In genomic region chr16:67483150-67483549, GRCh38 we compare ENCODE assay signal across 12 cellular contexts. TPM values are rescaled to one million over a fixed set of nuclear protein-coding genes. Genes with fewer than 3 reads are reported as not detected.
DNase-seq lines count a peak whose midpoint lies in the region; ATAC-seq, FAIRE-seq and TF ChIP-seq lines count a peak whose summit lies in the region.
"Had no signal": no experiment of that assay in that cellular context is flagged by ENCODE, and none has a peak within 500 bp of the region (broad histone marks: within the 10 kb centered on the region; RNA-seq: fewer than 3 reads in every experiment).

Gene AGRP (minus strand): TSS chr16:67483547. CDS start chr16:67483398, 149 bp downstream.

- peaks cover 3% of the 10 kb centered on the region for H3K27me3 Mint-ChIP-seq in nephron (ENCODE audit: low read depth)

- H3K27me3 ChIP-seq in A673 (replicated peaks; ENCODE audit: insufficient read depth, low read depth, low read length, poor library complexity) (no peaks in the 10 kb centered on the region), IMR-90 (ENCODE audit: control insufficient read depth, insufficient read depth, low read length) (no peaks in the 10 kb centered on the region), mammary epithelial cell (ENCODE audit: insufficient read depth, low read length) (no peaks in the 10 kb centered on the region), tibial nerve (no peaks in the 10 kb centered on the region)

- H3K14ac ChIP-seq in IMR-90 (replicated peaks; ENCODE audit: low read depth, low read length), result no peak within 1 kb of the TSS; the same call in 1 of the 2 replicates

- no peak within 1 kb of the TSS for H2BK5ac ChIP-seq in IMR-90 (ENCODE audit: low read depth, low read length, poor library complexity, severe bottlenecking)

- H2BK120ac ChIP-seq in IMR-90 (ENCODE audit: low read depth, low read length), result no peak within 1 kb of the TSS

- peak within 1 kb of the TSS; percentile 97 to 99 (median 99) for H3K27ac Mint-ChIP-seq in nephron

- H2BK15ac ChIP-seq in IMR-90 (ENCODE audit: low read depth, low read length), result no peak within 1 kb of the TSS

- H3K18ac ChIP-seq in IMR-90 (ENCODE audit: low read depth, low read length), result no peak within 1 kb of the TSS

- FAIRE-seq in D721Med (lab: Jason Lieb, UNC), result no peak
- FAIRE-seq: endometrium had no signal

- TF ChIP-seq POLR2A in IMR-90 (IDR thresholded peaks at IDR 0.05; ENCODE audit: low read depth, low read length), result no peak
- TF ChIP-seq POLR2A in tibial nerve (IDR thresholded peaks at IDR 0.05), result no peak

- peak within 1 kb of the TSS; percentile 43; the same call in 1 of the 2 replicates for H2AK5ac ChIP-seq in IMR-90 (ENCODE audit: low read depth, low read length)

- intact Hi-C loops in A673 (cut with micrococcal nuclease; ENCODE audit: unreplicated experiment), result no loop called here
- intact Hi-C loops in IMR-90 (cut with micrococcal nuclease), result no loop called here
- intact Hi-C loops in mammary epithelial cell (cut with micrococcal nuclease), result loop anchor here (5.0 kb wide), 1 partner anchor 179 kb away; the partner anchor contains the start of genes ACD and PARD6A

- no peak within 1 kb of the TSS for H4K91ac ChIP-seq in IMR-90 (ENCODE audit: insufficient read depth, low read depth, low read length)

- BruUV-seq in A673 (replicated peaks; lab: Mats Ljungman, UMichigan), result no TSS peak
- no TSS peak for BruUV-seq in IMR-90 (replicated peaks; lab: Mats Ljungman, UMichigan)
- BruUV-seq in mammary epithelial cell (replicated peaks; lab: Mats Ljungman, UMichigan), result no TSS peak

- no peaks in the 10 kb centered on the region for H3K4me1 ChIP-seq in A673 (ENCODE audit: insufficient read depth, low read length, poor library complexity, severe bottlenecking)
- peaks cover 14% of the 10 kb centered on the region for H3K4me1 ChIP-seq in IMR-90 (ENCODE audit: control insufficient read depth, insufficient read depth, low read length)
- H3K4me1 ChIP-seq in mammary epithelial cell (ENCODE audit: insufficient read depth, low read length), result peaks cover 18% of the 10 kb centered on the region
- peaks cover 0 to 48% (median 23%) of the 10 kb centered on the region in 4 donors for H3K4me1 ChIP-seq in tibial nerve

- H3K79me2 ChIP-seq in mammary epithelial cell (ENCODE audit: insufficient read depth, low read length), result peaks cover 36% of the 10 kb centered on the region

- no peak for DNase-seq in A673 (ENCODE audit: low spot score)
- no peak for DNase-seq in IMR-90
- DNase-seq in mammary epithelial cell, result no peak
- DNase-seq in NCI-H748 treated with DMSO at 0.1 percent for 48 hours (lab: John Stamatoyannopoulos, UW), result no peak
- no peak for DNase-seq in tibial nerve (ENCODE audit: low spot score in 2 of 2)
- DNase-seq in D721Med (ENCODE audit: insufficient read length, low spot score), result no peak
- DNase-seq: PC-3; stimulated activated CD4-positive, alpha-beta T cell treated with anti-CD3 and anti-CD28 coated beads, Interleukin-4, amount 100 ng/mL, for 1 hour had no signal

- H3K27ac ChIP-seq in A673 (ENCODE audit: low read depth, low read length, poor library complexity, severe bottlenecking) (peak within 1 kb of the TSS; percentile 81), IMR-90 (ENCODE audit: insufficient read depth, low read length) (no peak within 1 kb of the TSS), mammary epithelial cell (ENCODE audit: insufficient read depth, low read depth, low read length) (no peak within 1 kb of the TSS), tibial nerve (peak within 1 kb of the TSS in 2 of 4 donors; percentile 88 to 91)

- H3K4me3 ChIP-seq in A673 (ENCODE audit: low read depth, low read length, poor library complexity, severe bottlenecking) (peak within 1 kb of the TSS; percentile 95), IMR-90 (ENCODE audit: insufficient read depth, low read depth, low read length) (no peak within 1 kb of the TSS), mammary epithelial cell (replicated peaks in 1 of 3; ENCODE audit: insufficient read depth in 1 of 3, low read depth in 2 of 3, low read length in 3 of 3) (no peak within 1 kb of the TSS), tibial nerve (peak within 1 kb of the TSS in 2 of 4 donors; percentile 87 to 97)

- WGBS in IMR-90 (ENCODE audit: extremely low coverage in 2 of 2, insufficient read length in 1 of 2), 2 experiments, result 100% methylated on average over 1 of the region's 6 CpGs; no CpG with 5 or more reads in 1 of the 2 experiments
- WGBS in mammary epithelial cell (ENCODE audit: low coverage, missing lambda C conversion rate), result 94% methylated on average over 5 of the region's 6 CpGs
- WGBS in tibial nerve, 2 donors, result 93 to 97% methylated on average over 4 to 5 of the region's 6 CpGs

- H2AK9ac ChIP-seq in IMR-90 (replicated peaks; ENCODE audit: low read depth, low read length, poor library complexity), result peak within 1 kb of the TSS; percentile 74

- no peak within 1 kb of the TSS; the same call in 1 of the 2 replicates for H4K5ac ChIP-seq in IMR-90 (ENCODE audit: low read depth, low read length)

- no peaks in the 10 kb centered on the region for H3K36me3 Mint-ChIP-seq in nephron (ENCODE audit: low read depth)

- H3K9me3 Mint-ChIP-seq in nephron, result no peaks in the 10 kb centered on the region

- H3K4me3 Mint-ChIP-seq in nephron, result peak within 1 kb of the TSS; percentile 97 to 100 (median 99)

- CTCF ChIA-PET in A673 (lab: Charles Lee) (no interaction called here), IMR-90 (lab: Yijun Ruan, JAX) (no interaction called here), mammary epithelial cell (lab: Charles Lee; ENCODE audit: low non-redundant PET) (no interaction called here)

- H3K9me1 ChIP-seq in IMR-90 (ENCODE audit: insufficient read depth, low read length), result no peaks in the 10 kb centered on the region; the same call in 1 of the 2 replicates

- no peak within 1 kb of the TSS for H3K56ac ChIP-seq in IMR-90 (ENCODE audit: extremely low read depth, insufficient read depth, low read length)

- H3K79me1 ChIP-seq in IMR-90 (ENCODE audit: low read depth in 1 of 2, low read length in 2 of 2), result peaks cover 12 to 49% of the 10 kb centered on the region in 2 experiments; a peak in 3 of 4 replicates

- no peaks in the 10 kb centered on the region for H3K36me3 ChIP-seq in A673 (ENCODE audit: insufficient read depth, low read length, poor library complexity, severe bottlenecking)
- no peaks in the 10 kb centered on the region for H3K36me3 ChIP-seq in IMR-90 (ENCODE audit: control insufficient read depth, insufficient read depth, low read length)
- no peaks in the 10 kb centered on the region for H3K36me3 ChIP-seq in mammary epithelial cell (ENCODE audit: insufficient read depth, low read length)
- H3K36me3 ChIP-seq in tibial nerve, result peaks cover 0 to 19% (median 0%) of the 10 kb centered on the region in 3 donors

- H3K4ac ChIP-seq in IMR-90 (ENCODE audit: low read depth, low read length), result peak within 1 kb of the TSS; percentile 53

- H3K4me1 Mint-ChIP-seq in nephron, result peaks cover 21% of the 10 kb centered on the region

- peak within 1 kb of the TSS in 1 of 2 experiments; percentile 70; a peak in 2 of 4 replicates for H4K8ac ChIP-seq in IMR-90 (ENCODE audit: low read depth in 2 of 2, low read length in 2 of 2)

- POLR2A ChIA-PET in A673 (lab: Charles Lee; ENCODE audit: low non-redundant PET) (no interaction called here), IMR-90 (lab: Charles Lee; ENCODE audit: unreplicated experiment) (no interaction called here)

- TF ChIP-seq CTCF in A673 (conservative IDR thresholded peaks at IDR 0.05; ENCODE audit: low read depth, low read length), result no peak
- no peak for TF ChIP-seq CTCF in IMR-90 (conservative IDR thresholded peaks at IDR 0.05; ENCODE audit: low read depth, low read length)
- TF ChIP-seq CTCF in mammary epithelial cell (conservative IDR thresholded peaks at IDR 0.05 in 1 of 2, IDR thresholded peaks at IDR 0.05 in 1 of 2; ENCODE audit: extremely low read depth in 1 of 2, insufficient read depth in 1 of 2, low read depth in 1 of 2, low read length in 2 of 2), result no peak
- TF ChIP-seq CTCF in nephron (IDR thresholded peaks at IDR 0.05; ENCODE audit: unreplicated experiment in 3 of 3), result no peak
- TF ChIP-seq CTCF in tibial nerve (IDR thresholded peaks at IDR 0.05), result no peak
- no peak for TF ChIP-seq CTCF in D721Med (IDR thresholded peaks at IDR 0.05; ENCODE audit: insufficient read depth, missing control alignments)

- no peak for TF ChIP-seq RAD21 in IMR-90 (IDR thresholded peaks at IDR 0.05; ENCODE audit: low read length)

- in situ Hi-C loops in IMR-90 (cut with MboI; ENCODE audit: low sequenced_read_pairs) (no loop called here), mammary epithelial cell (cut with MboI; ENCODE audit: low sequenced_read_pairs in 2 of 2) (no loop called here)

- dilution Hi-C loops in IMR-90 (cut with HindIII; ENCODE audit: low sequenced_read_pairs, unreplicated experiment) (no loop called here), mammary epithelial cell (cut with HindIII; ENCODE audit: low sequenced_read_pairs) (loop anchor here (5.0 to 10.0 kb wide), 5 partner anchors 61 to 339 kb away; partner anchors contain the start of genes ACD and PARD6A)

- ATAC-seq in IMR-90 (ENCODE audit: low read depth) (no peak), HG03175 (IDR thresholded peaks at IDR 0.05; ENCODE audit: unreplicated experiment) (no peak)
- ATAC-seq: PC-3 had no signal

- H4K20me1 ChIP-seq in IMR-90 (ENCODE audit: insufficient read depth, low read length) (peaks cover 15% of the 10 kb centered on the region), mammary epithelial cell (ENCODE audit: insufficient read depth, low read length) (no peaks in the 10 kb centered on the region)

- no peaks in the 10 kb centered on the region for H3K9me3 ChIP-seq in A673 (ENCODE audit: low read depth, low read length, poor library complexity, severe bottlenecking)
- H3K9me3 ChIP-seq in IMR-90 (ENCODE audit: control insufficient read depth, insufficient read depth, low read length), result no peaks in the 10 kb centered on the region
- no peaks in the 10 kb centered on the region for H3K9me3 ChIP-seq in mammary epithelial cell (replicated peaks; ENCODE audit: insufficient read depth, low read length)
- no peaks in the 10 kb centered on the region for H3K9me3 ChIP-seq in tibial nerve

- H3K4me2 ChIP-seq in IMR-90 (ENCODE audit: low read depth, low read length), result no peak within 1 kb of the TSS
- H3K4me2 ChIP-seq in mammary epithelial cell (ENCODE audit: insufficient read depth, low read depth, low read length), result no peak within 1 kb of the TSS

- H2AFZ ChIP-seq in IMR-90 (replicated peaks; ENCODE audit: low read length, poor library complexity) (peak within 1 kb of the TSS; percentile 70), mammary epithelial cell (ENCODE audit: low read depth, low read length) (peak within 1 kb of the TSS; percentile 89)

- TF ChIP-seq EP300 in tibial nerve (IDR thresholded peaks at IDR 0.05), result no peak

- no peak within 1 kb of the TSS for H3K23ac ChIP-seq in IMR-90 (ENCODE audit: low read depth, low read length)

- no peak within 1 kb of the TSS for H2BK20ac ChIP-seq in IMR-90 (ENCODE audit: low read depth, low read length)

- H3K9ac ChIP-seq in IMR-90 (ENCODE audit: low read depth, low read length) (no peak within 1 kb of the TSS), mammary epithelial cell (ENCODE audit: insufficient read depth, low read length) (no peak within 1 kb of the TSS)

RNA-seq across cellular contexts. Expression of gene AGRP, which starts in this region (rescaled TPM):
- total RNA-seq in A673 (2021), result not detected in 2 replicates
- total RNA-seq in IMR-90 (2012; rRNA removed), result not detected in 2 replicates
- polyA plus RNA-seq in IMR-90 (2012; rRNA removed), result not detected in 2 replicates
- polyA plus RNA-seq in IMR-90 (2012; cell fraction: cytosol; rRNA removed), result not detected in 2 replicates
- polyA plus RNA-seq in IMR-90 (2012; cell fraction: nucleus; rRNA removed; ENCODE audit: low replicate concordance), result not detected in 2 replicates
- total RNA-seq in mammary epithelial cell, result not detected
- polyA plus RNA-seq in mammary epithelial cell, result not detected
- not detected for polyA minus RNA-seq in mammary epithelial cell
- not detected for total RNA-seq in tibial nerve
- total RNA-seq: M059J, PC-3 had no signal
